1 cellular context compared by ENCODE assay signal in the genomic region with DNA sequence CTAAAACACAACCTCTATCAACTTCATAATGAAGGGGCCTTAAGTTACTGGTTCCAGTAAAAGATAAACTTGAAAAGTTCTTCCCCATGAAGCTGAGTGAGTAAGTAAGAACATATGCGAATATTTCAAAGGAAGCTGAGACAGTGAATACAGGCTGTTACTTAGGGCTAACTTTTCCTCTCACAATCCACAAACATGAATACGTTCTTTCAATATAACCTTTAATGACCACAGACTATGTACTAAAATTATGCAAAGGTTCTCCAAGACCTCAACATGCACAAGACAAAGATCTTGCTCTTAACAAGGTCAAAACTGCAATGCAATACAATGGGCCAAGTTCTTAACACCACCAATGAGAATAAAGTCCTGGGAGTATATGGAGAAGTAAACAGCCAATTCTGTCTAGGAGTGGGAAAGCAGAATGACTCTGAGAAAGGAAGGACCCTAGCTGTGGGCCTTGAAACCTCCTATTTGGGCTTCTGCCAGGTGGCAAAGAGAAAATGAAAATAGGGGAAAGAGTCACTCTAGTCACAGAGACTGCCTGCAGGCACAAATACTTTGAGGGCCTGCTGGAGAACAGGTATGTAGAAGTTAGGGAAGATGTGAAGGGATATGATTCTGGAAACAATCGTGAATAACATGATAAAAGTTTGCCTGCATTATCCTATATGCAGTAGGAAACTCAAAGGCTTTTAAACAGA.
TF ChIP-seq lines count a peak whose summit lies in the region.

No MANE protein-coding gene starts in this region.

TF ChIP-seq in GM12878, 131 proteins besides CTCF, POLR2A, EP300 and RAD21:
- TF ChIP-seq EED (IDR thresholded peaks at IDR 0.05; ENCODE audit: low read depth) (0 out of 2 replicates have a peak, but pooled peaks have one; percentile 35), RUNX3 (IDR thresholded peaks at IDR 0.05; ENCODE audit: low read length) (peak; percentile 42; the same call in 1 of the 2 replicates)
- TF ChIP-seq, protein P1, sequence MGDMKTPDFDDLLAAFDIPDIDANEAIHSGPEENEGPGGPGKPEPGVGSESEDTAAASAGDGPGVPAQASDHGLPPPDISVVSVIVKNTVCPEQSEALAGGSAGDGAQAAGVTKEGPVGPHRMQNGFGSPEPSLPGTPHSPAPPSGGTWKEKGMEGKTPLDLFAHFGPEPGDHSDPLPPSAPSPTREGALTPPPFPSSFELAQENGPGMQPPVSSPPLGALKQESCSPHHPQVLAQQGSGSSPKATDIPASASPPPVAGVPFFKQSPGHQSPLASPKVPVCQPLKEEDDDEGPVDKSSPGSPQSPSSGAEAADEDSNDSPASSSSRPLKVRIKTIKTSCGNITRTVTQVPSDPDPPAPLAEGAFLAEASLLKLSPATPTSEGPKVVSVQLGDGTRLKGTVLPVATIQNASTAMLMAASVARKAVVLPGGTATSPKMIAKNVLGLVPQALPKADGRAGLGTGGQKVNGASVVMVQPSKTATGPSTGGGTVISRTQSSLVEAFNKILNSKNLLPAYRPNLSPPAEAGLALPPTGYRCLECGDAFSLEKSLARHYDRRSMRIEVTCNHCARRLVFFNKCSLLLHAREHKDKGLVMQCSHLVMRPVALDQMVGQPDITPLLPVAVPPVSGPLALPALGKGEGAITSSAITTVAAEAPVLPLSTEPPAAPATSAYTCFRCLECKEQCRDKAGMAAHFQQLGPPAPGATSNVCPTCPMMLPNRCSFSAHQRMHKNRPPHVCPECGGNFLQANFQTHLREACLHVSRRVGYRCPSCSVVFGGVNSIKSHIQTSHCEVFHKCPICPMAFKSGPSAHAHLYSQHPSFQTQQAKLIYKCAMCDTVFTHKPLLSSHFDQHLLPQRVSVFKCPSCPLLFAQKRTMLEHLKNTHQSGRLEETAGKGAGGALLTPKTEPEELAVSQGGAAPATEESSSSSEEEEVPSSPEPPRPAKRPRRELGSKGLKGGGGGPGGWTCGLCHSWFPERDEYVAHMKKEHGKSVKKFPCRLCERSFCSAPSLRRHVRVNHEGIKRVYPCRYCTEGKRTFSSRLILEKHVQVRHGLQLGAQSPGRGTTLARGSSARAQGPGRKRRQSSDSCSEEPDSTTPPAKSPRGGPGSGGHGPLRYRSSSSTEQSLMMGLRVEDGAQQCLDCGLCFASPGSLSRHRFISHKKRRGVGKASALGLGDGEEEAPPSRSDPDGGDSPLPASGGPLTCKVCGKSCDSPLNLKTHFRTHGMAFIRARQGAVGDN (IDR thresholded peaks at IDR 0.05) = no peak
